Comparison of ENCODE assay signal across 22 cellular contexts in genomic region chr1:46158312-46159281, GRCh38. TPM values are rescaled to one million over a fixed set of nuclear protein-coding genes. Genes with fewer than 3 reads are reported as not detected.
A peak's percentile ranks its signal among the peaks of the same experiment; 100 is the strongest.
DNase-seq lines count a peak whose midpoint lies in the region; ATAC-seq, FAIRE-seq and TF ChIP-seq lines count a peak whose summit lies in the region.
"Had no signal": no experiment of that assay in that cellular context is flagged by ENCODE, and none has a peak within 500 bp of the region (broad histone marks: within the 10 kb centered on the region; RNA-seq: fewer than 3 reads in every experiment).

No MANE protein-coding gene starts in this region.

- ATAC-seq in GM19025 (IDR thresholded peaks at IDR 0.05; ENCODE audit: low read depth, unreplicated experiment) (peak; percentile 84), GM21786 (IDR thresholded peaks at IDR 0.05; ENCODE audit: unreplicated experiment) (peak; percentile 81), HG03175 (IDR thresholded peaks at IDR 0.05; ENCODE audit: unreplicated experiment) (peak; percentile 92), K562 (peak; percentile 94)
- ATAC-seq: right cardiac atrium, WTC11 had no signal

- H3K9me1 ChIP-seq in K562 (ENCODE audit: control insufficient read depth, insufficient read depth, low read length): no peaks in the 10 kb centered on the region

- H3K79me2 ChIP-seq in K562 (ENCODE audit: control insufficient read depth, insufficient read depth, low read length): no peaks in the 10 kb centered on the region

- H3K4me2 ChIP-seq in K562 (ENCODE audit: insufficient read depth, low read length): peak overlapping the region; percentile 60

- H3K4me3 Mint-ChIP-seq in CD8-positive, alpha-beta memory T cell: no peak overlapping the region
- H3K4me3 Mint-ChIP-seq: WTC11 had no signal

- H3K27me3 Mint-ChIP-seq in CD8-positive, alpha-beta memory T cell: peaks cover 0 to 2% of the 10 kb centered on the region in 2 donors

- peak; percentile 98 for TF ChIP-seq EP300 in K562 (IDR thresholded peaks at IDR 0.05; ENCODE audit: low read length)

- in situ Hi-C loops in K562 (cut with MboI): no loop called here

- POLR2A ChIA-PET in K562 (lab: Yijun Ruan, JAX): interaction anchor here (0.5 to 2.7 kb wide), 22 partner anchors 8 to 1437 kb away, joined by 3 to 15 read pairs (median 4); partner anchors contain the start of genes PIK3R3 and PRDX1
- POLR2A ChIA-PET in CD8-positive, alpha-beta memory T cell (lab: Charles Lee): no interaction called here

- TF ChIP-seq RAD21 in K562 (CRISPR knock-in tag; conservative IDR thresholded peaks at IDR 0.05 in 1 of 2, IDR thresholded peaks at IDR 0.05 in 1 of 2): peak in 1 of 2 experiments; percentile 36; a peak in 2 of 4 replicates

- no peaks in the 10 kb centered on the region for H3K4me1 Mint-ChIP-seq in CD8-positive, alpha-beta memory T cell
- H3K4me1 Mint-ChIP-seq: WTC11 had no signal

- H3K36me3 ChIP-seq in K562 (ENCODE audit: control insufficient read depth, insufficient read depth, low read length): no peaks in the 10 kb centered on the region
- H3K36me3 ChIP-seq in CD8-positive, alpha-beta memory T cell (ENCODE audit: insufficient read depth, low read length): no peaks in the 10 kb centered on the region

- H4K20me1 ChIP-seq in K562 (replicated peaks; ENCODE audit: control insufficient read depth, insufficient read depth, low read length): no peaks in the 10 kb centered on the region

- 7% methylated on average over 13 of the region's 13 CpGs for WGBS in K562 (ENCODE audit: insufficient coverage, low coverage, missing lambda C conversion rate)

- no peak for TF ChIP-seq POLR2A in K562 (conservative IDR thresholded peaks at IDR 0.05)

- CTCF ChIA-PET in K562 (lab: Yijun Ruan, JAX; ENCODE audit: low intra/inter-chr PET ratio): no interaction called here
- CTCF ChIA-PET in CD8-positive, alpha-beta memory T cell (lab: Charles Lee): no interaction called here

- FAIRE-seq in K562 (lab: Jason Lieb, UNC): peak; percentile 88

- DNase-seq in K562 (ENCODE audit: extremely low read depth in 1 of 4, low spot score in 3 of 4): peak; percentile 88 to 93 (median 90)
- DNase-seq in NCI-H2227 (lab: John Stamatoyannopoulos, UW; ENCODE audit: unreplicated experiment): no peak
- DNase-seq in DMS53 (lab: John Stamatoyannopoulos, UW): no peak
- DNase-seq in activated CD4-positive, alpha-beta T cell treated with anti-CD3 and anti-CD28 coated beads for 4 hours: no peak
- no peak for DNase-seq in CD8-positive, alpha-beta memory T cell
- DNase-seq: activated effector memory CD4-positive, alpha-beta T cell treated with Interleukin-2 at 50 U/mL for 16 hours; anterior cingulate cortex; Calu3; GDM1; NCI-H1930; NCI-H524 treated with DMSO at 0.1 percent for 48 hours; nucleus accumbens; right cardiac atrium; stimulated activated CD4-positive, alpha-beta T cell treated with anti-CD3 and anti-CD28 coated beads, Interleukin-1b, Interleukin-23, amount 100 ng/mL, for 48 hours had no signal

- no peak for TF ChIP-seq CTCF in K562 (IDR thresholded peaks at IDR 0.05 in 2 of 3, conservative IDR thresholded peaks at IDR 0.05 in 1 of 3; ENCODE audit: insufficient read depth in 2 of 3, low read depth in 1 of 3, low read length in 3 of 3)

- H3K4me1 ChIP-seq in K562 (replicated peaks in 1 of 2; ENCODE audit: control insufficient read depth in 2 of 2, insufficient read depth in 2 of 2, low read length in 2 of 2): peaks cover 36 to 42% of the 10 kb centered on the region in 2 experiments
- H3K4me1 ChIP-seq in CD8-positive, alpha-beta memory T cell (ENCODE audit: insufficient read depth, low read length): no peaks in the 10 kb centered on the region

- peaks cover 4 to 7% of the 10 kb centered on the region in 2 experiments for H3K27me3 ChIP-seq in K562 (ENCODE audit: control insufficient read depth in 2 of 2, insufficient read depth in 2 of 2, low read length in 2 of 2)
- H3K27me3 ChIP-seq in CD8-positive, alpha-beta memory T cell (ENCODE audit: insufficient read depth, low read length, poor library complexity, severe bottlenecking): no peaks in the 10 kb centered on the region

- H3K36me3 Mint-ChIP-seq in CD8-positive, alpha-beta memory T cell: no peaks in the 10 kb centered on the region
- H3K36me3 Mint-ChIP-seq: WTC11 had no signal

- peak overlapping the region in 1 of 2 experiments; percentile 12; a peak in 1 of 4 replicates for H3K9ac ChIP-seq in K562 (ENCODE audit: insufficient read depth in 1 of 2, low read depth in 2 of 2, low read length in 2 of 2)

- TSS peak; percentile 100 for BruUV-seq in K562 (replicated peaks; lab: Mats Ljungman, UMichigan)

- no peak overlapping the region for H3K27ac Mint-ChIP-seq in CD8-positive, alpha-beta memory T cell
- H3K27ac Mint-ChIP-seq: WTC11 had no signal

- intact Hi-C loops in K562 (cut with micrococcal nuclease): loop anchor here (1.0 kb wide), 1 partner anchor 25 kb away; no protein-coding TSS in a partner anchor

- H3K27ac ChIP-seq in K562 (ENCODE audit: extremely low read depth, low read depth, low read length): peak overlapping the region; percentile 42; the same call in 1 of the 3 replicates
- no peak overlapping the region for H3K27ac ChIP-seq in CD8-positive, alpha-beta memory T cell (ENCODE audit: low read depth, low read length)

- H3K4me3 ChIP-seq in K562: no peak overlapping the region
- H3K4me3 ChIP-seq in CD8-positive, alpha-beta memory T cell (ENCODE audit: low read length): no peak overlapping the region

- no peaks in the 10 kb centered on the region for H3K9me3 Mint-ChIP-seq in CD8-positive, alpha-beta memory T cell
- H3K9me3 Mint-ChIP-seq: WTC11 had no signal

- 0 out of 2 replicates have a peak, but pooled peaks cover 3% of the 10 kb centered on the region for H3K9me3 ChIP-seq in K562 (replicated peaks; ENCODE audit: control insufficient read depth, insufficient read depth, low read depth, low read length)
- no peaks in the 10 kb centered on the region for H3K9me3 ChIP-seq in CD8-positive, alpha-beta memory T cell (ENCODE audit: low read length)

- H2AFZ ChIP-seq in K562 (ENCODE audit: low read depth, low read length): no peak overlapping the region; the same call in 1 of the 2 replicates

RNA-seq across cellular contexts. Expression of gene TSPAN1, which starts 16.3 kb away (rescaled TPM):
- not detected in 2 replicates for total RNA-seq in K562 (2011; cell fraction: chromatin; rRNA removed; ENCODE audit: low replicate concordance)
- 0.53 TPM in 1 of 2 replicates, not detected in the other for total RNA-seq in K562 (2011; cell fraction: nucleolus; rRNA removed)
- not detected in 2 replicates for total RNA-seq in K562 (2011; cell fraction: nucleoplasm; rRNA removed)
- not detected in 2 replicates for total RNA-seq in K562 (2014; rRNA removed)
- total RNA-seq in K562 (2014; rRNA removed; fragmentation: Illumina TruSeq; extraction: Trizol): not detected in 2 replicates
- not detected in 2 replicates for total RNA-seq in K562 (2015; rRNA removed; fragmentation: Illumina TruSeq; extraction: Trizol)
- 0.38 and 0.58 TPM in 2 replicates for total RNA-seq in K562 (2021)
- polyA plus RNA-seq in K562 (2011; rRNA removed): not detected in 2 replicates
- not detected in 2 replicates for polyA plus RNA-seq in K562 (2011; cell fraction: cytosol; rRNA removed)
- polyA plus RNA-seq in K562 (2011; cell fraction: nucleus; rRNA removed): 0.20 TPM in 1 of 2 replicates, not detected in the other
- polyA plus RNA-seq in K562 (2012): 0.07 and 0.22 TPM in 2 replicates
- polyA plus RNA-seq in K562 (2014; fragmentation: Illumina TruSeq; extraction: Trizol): not detected in 2 replicates
- polyA plus RNA-seq in K562 (2014; fragmentation: Nextera tagmentation; extraction: Ambion mirVana): not detected
- polyA plus RNA-seq in K562 (2014; rRNA removed): not detected in 2 replicates
- not detected in 2 replicates for polyA minus RNA-seq in K562 (2011; rRNA and poly(A)+ RNA removed)
- polyA minus RNA-seq in K562 (2011; cell fraction: cytosol; rRNA and poly(A)+ RNA removed): not detected in 2 replicates
- not detected in 2 replicates for polyA minus RNA-seq in K562 (2011; cell fraction: nucleus; rRNA and poly(A)+ RNA removed)
- not detected for total RNA-seq in CD8-positive, alpha-beta memory T cell
- polyA plus RNA-seq in CD8-positive, alpha-beta memory T cell: not detected
- total RNA-seq: activated CD8-positive, alpha-beta memory T cell treated with anti-CD3 and anti-CD28 coated beads for 36 hours had no signal

RNA-seq across cellular contexts. Expression of gene P3R3URF, which starts 17.7 kb away (rescaled TPM):
- not detected in 2 replicates for total RNA-seq in K562 (2011; cell fraction: chromatin; rRNA removed; ENCODE audit: low replicate concordance)
- total RNA-seq in K562 (2011; cell fraction: nucleolus; rRNA removed): not detected in 2 replicates
- not detected in 2 replicates for total RNA-seq in K562 (2011; cell fraction: nucleoplasm; rRNA removed)
- total RNA-seq in K562 (2014; rRNA removed) (not detected in 2 replicates), K562 (2014; rRNA removed; fragmentation: Illumina TruSeq; extraction: Trizol) (not detected in 2 replicates), K562 (2015; rRNA removed; fragmentation: Illumina TruSeq; extraction: Trizol) (not detected in 2 replicates), K562 (2021) (not detected in 2 replicates)
- polyA plus RNA-seq in K562 (2011; rRNA removed) (not detected in 2 replicates), K562 (2014; fragmentation: Illumina TruSeq; extraction: Trizol) (not detected in 2 replicates), K562 (2014; fragmentation: Nextera tagmentation; extraction: Ambion mirVana) (not detected), K562 (2014; rRNA removed) (not detected in 2 replicates)
- polyA plus RNA-seq in K562 (2011; cell fraction: cytosol; rRNA removed): not detected in 2 replicates
- polyA plus RNA-seq in K562 (2011; cell fraction: nucleus; rRNA removed): not detected in 2 replicates
- not detected in 2 replicates for polyA plus RNA-seq in K562 (2012)
- polyA minus RNA-seq in K562 (2011; rRNA and poly(A)+ RNA removed): not detected in 2 replicates
- not detected in 2 replicates for polyA minus RNA-seq in K562 (2011; cell fraction: cytosol; rRNA and poly(A)+ RNA removed)
- not detected in 2 replicates for polyA minus RNA-seq in K562 (2011; cell fraction: nucleus; rRNA and poly(A)+ RNA removed)
- not detected for total RNA-seq in CD8-positive, alpha-beta memory T cell
- not detected for polyA plus RNA-seq in CD8-positive, alpha-beta memory T cell
- total RNA-seq: activated CD8-positive, alpha-beta memory T cell treated with anti-CD3 and anti-CD28 coated beads for 36 hours; Calu3; HT1080; M059J; right cardiac atrium; WTC11 had no signal
- polyA plus RNA-seq: right cardiac atrium, thymus had no signal

RNA-seq across cellular contexts. Expression of gene PIK3R3, which starts 26.2 kb away (rescaled TPM):
- 4.0 and 7.6 TPM in 2 replicates for total RNA-seq in K562 (2011; cell fraction: chromatin; rRNA removed; ENCODE audit: low replicate concordance)
- total RNA-seq in K562 (2011; cell fraction: nucleolus; rRNA removed): 2.3 and 3.6 TPM in 2 replicates
- total RNA-seq in K562 (2011; cell fraction: nucleoplasm; rRNA removed): 6.5 and 7.6 TPM in 2 replicates
- total RNA-seq in K562 (2014; rRNA removed) (3.3 and 4.3 TPM in 2 replicates), K562 (2014; rRNA removed; fragmentation: Illumina TruSeq; extraction: Trizol) (5.7 and 6.0 TPM in 2 replicates), K562 (2015; rRNA removed; fragmentation: Illumina TruSeq; extraction: Trizol) (6.7 and 7.7 TPM in 2 replicates), K562 (2021) (6.1 and 6.2 TPM in 2 replicates)
- polyA plus RNA-seq in K562 (2011; rRNA removed) (5.4 and 5.5 TPM in 2 replicates), K562 (2014; fragmentation: Illumina TruSeq; extraction: Trizol) (4.0 and 4.6 TPM in 2 replicates), K562 (2014; fragmentation: Nextera tagmentation; extraction: Ambion mirVana) (1 to 10 TPM; 1.4 to 2.2 TPM), K562 (2014; rRNA removed) (2.7 and 3.1 TPM in 2 replicates)
- 1.8 and 3.9 TPM in 2 replicates for polyA plus RNA-seq in K562 (2011; cell fraction: cytosol; rRNA removed)
- polyA plus RNA-seq in K562 (2011; cell fraction: nucleus; rRNA removed): 2.7 and 4.7 TPM in 2 replicates
- 2.0 and 3.8 TPM in 2 replicates for polyA plus RNA-seq in K562 (2012)
- 8.1 and 13.0 TPM in 2 replicates for polyA minus RNA-seq in K562 (2011; rRNA and poly(A)+ RNA removed)
- 3.2 and 3.5 TPM in 2 replicates for polyA minus RNA-seq in K562 (2011; cell fraction: cytosol; rRNA and poly(A)+ RNA removed)
- 1.6 and 4.8 TPM in 2 replicates for polyA minus RNA-seq in K562 (2011; cell fraction: nucleus; rRNA and poly(A)+ RNA removed)
- total RNA-seq in CD8-positive, alpha-beta memory T cell: 1 to 10 TPM; 4.3 to 4.7 TPM
- polyA plus RNA-seq in CD8-positive, alpha-beta memory T cell: 3.3 TPM

RNA-seq across cellular contexts. Expression of gene POMGNT1, which starts 39.6 kb away (rescaled TPM):
- 86.0 and 173 TPM in 2 replicates for total RNA-seq in K562 (2011; cell fraction: chromatin; rRNA removed; ENCODE audit: low replicate concordance)
- total RNA-seq in K562 (2011; cell fraction: nucleolus; rRNA removed): 132 and 135 TPM in 2 replicates
- 113 and 115 TPM in 2 replicates for total RNA-seq in K562 (2011; cell fraction: nucleoplasm; rRNA removed)
- total RNA-seq in K562 (2014; rRNA removed): 36.4 and 44.0 TPM in 2 replicates
- 30.3 and 33.8 TPM in 2 replicates for total RNA-seq in K562 (2014; rRNA removed; fragmentation: Illumina TruSeq; extraction: Trizol)
- total RNA-seq in K562 (2015; rRNA removed; fragmentation: Illumina TruSeq; extraction: Trizol): 43.4 and 48.4 TPM in 2 replicates
- 57.9 and 58.9 TPM in 2 replicates for total RNA-seq in K562 (2021)
- polyA plus RNA-seq in K562 (2011; rRNA removed): 42.7 and 50.7 TPM in 2 replicates
- polyA plus RNA-seq in K562 (2011; cell fraction: cytosol; rRNA removed): 44.5 and 48.5 TPM in 2 replicates
- 131 and 161 TPM in 2 replicates for polyA plus RNA-seq in K562 (2011; cell fraction: nucleus; rRNA removed)
- 41.3 and 59.8 TPM in 2 replicates for polyA plus RNA-seq in K562 (2012)
- polyA plus RNA-seq in K562 (2014; fragmentation: Illumina TruSeq; extraction: Trizol): 45.6 and 47.8 TPM in 2 replicates
- polyA plus RNA-seq in K562 (2014; fragmentation: Nextera tagmentation; extraction: Ambion mirVana): 10 to 100 TPM; 14.1 to 27.9 TPM
- polyA plus RNA-seq in K562 (2014; rRNA removed): 37.8 and 43.5 TPM in 2 replicates
- polyA minus RNA-seq in K562 (2011; rRNA and poly(A)+ RNA removed): 24.4 and 30.9 TPM in 2 replicates
- 21.5 and 24.7 TPM in 2 replicates for polyA minus RNA-seq in K562 (2011; cell fraction: cytosol; rRNA and poly(A)+ RNA removed)
- polyA minus RNA-seq in K562 (2011; cell fraction: nucleus; rRNA and poly(A)+ RNA removed): 25.7 and 38.8 TPM in 2 replicates
- 10 to 100 TPM; 56.4 to 61.4 TPM for total RNA-seq in CD8-positive, alpha-beta memory T cell
- polyA plus RNA-seq in CD8-positive, alpha-beta memory T cell: 34.2 TPM

RNA-seq across cellular contexts. Expression of gene LURAP1, which starts 44.5 kb away (rescaled TPM):
- 1.6 and 3.1 TPM in 2 replicates for total RNA-seq in K562 (2011; cell fraction: chromatin; rRNA removed; ENCODE audit: low replicate concordance)
- total RNA-seq in K562 (2011; cell fraction: nucleolus; rRNA removed): 2.5 and 3.2 TPM in 2 replicates
- total RNA-seq in K562 (2011; cell fraction: nucleoplasm; rRNA removed): 2.6 and 3.4 TPM in 2 replicates
- 0.86 and 1.00 TPM in 2 replicates for total RNA-seq in K562 (2014; rRNA removed)
- total RNA-seq in K562 (2014; rRNA removed; fragmentation: Illumina TruSeq; extraction: Trizol): 0.40 and 0.54 TPM in 2 replicates
- total RNA-seq in K562 (2015; rRNA removed; fragmentation: Illumina TruSeq; extraction: Trizol): 0.18 and 0.34 TPM in 2 replicates
- 0.60 and 0.72 TPM in 2 replicates for total RNA-seq in K562 (2021)
- polyA plus RNA-seq in K562 (2011; rRNA removed): 0.76 and 1.1 TPM in 2 replicates
- polyA plus RNA-seq in K562 (2011; cell fraction: cytosol; rRNA removed): 0.49 and 1.4 TPM in 2 replicates
- 0.97 and 1.6 TPM in 2 replicates for polyA plus RNA-seq in K562 (2011; cell fraction: nucleus; rRNA removed)
- polyA plus RNA-seq in K562 (2012): 0.35 TPM in 2 replicates
- 0.45 and 0.54 TPM in 2 replicates for polyA plus RNA-seq in K562 (2014; fragmentation: Illumina TruSeq; extraction: Trizol)
- under 1 TPM in 1 of 2 experiments, not detected in 1; 0.07 TPM for polyA plus RNA-seq in K562 (2014; fragmentation: Nextera tagmentation; extraction: Ambion mirVana)
- 0.50 and 1.2 TPM in 2 replicates for polyA plus RNA-seq in K562 (2014; rRNA removed)
- polyA minus RNA-seq in K562 (2011; rRNA and poly(A)+ RNA removed): 0.54 and 0.81 TPM in 2 replicates
- polyA minus RNA-seq in K562 (2011; cell fraction: cytosol; rRNA and poly(A)+ RNA removed): 0.86 TPM in 1 of 2 replicates, not detected in the other
- polyA minus RNA-seq in K562 (2011; cell fraction: nucleus; rRNA and poly(A)+ RNA removed): 0.33 and 0.67 TPM in 2 replicates
- total RNA-seq in CD8-positive, alpha-beta memory T cell: not detected
- 0.13 TPM for polyA plus RNA-seq in CD8-positive, alpha-beta memory T cell
- total RNA-seq: Calu3 had no signal

Comparison
In these comparisons a context has a peak if more than half of its experiments do, and no peak if none do; other contexts are left out.
1. DNase-seq: peak in K562 (4 of 4); none in NCI-H2227 (single experiment), DMS53 (single experiment), activated CD4-positive, alpha-beta T cell treated with anti-CD3 and anti-CD28 coated beads for 4 hours (0 of 2) and CD8-positive, alpha-beta memory T cell (0 of 5).
2. Peak in every context shown above with its lines, with median percentiles within 50 percentile points of each other: ATAC-seq.